ENCODE assay signal across 9 cellular contexts in genomic region chr10:126324826-126325225, GRCh38.
"Had no signal": no experiment of that assay in that cellular context is flagged by ENCODE, and none has a peak within 500 bp of the region (broad histone marks: within the 10 kb centered on the region; RNA-seq: fewer than 3 reads in every experiment).

No MANE protein-coding gene starts in this region.

- H3K9me3 Mint-ChIP-seq: HFFc6 had no signal

- H3K4me3 ChIP-seq: GM23248, HAP-1, K562 had no signal

- H3K27ac Mint-ChIP-seq: HFFc6 had no signal

- DNase-seq: GM23248, H7, HFFc6, IMR-90, KG1 had no signal

- ATAC-seq: HCT116, K562 had no signal

- H3K27ac ChIP-seq: GM23248 had no signal

- H3K9me3 ChIP-seq: HAP-1 had no signal

- H3K36me3 ChIP-seq: HAP-1 had no signal

- H3K4me1 ChIP-seq: HAP-1 had no signal

- H2AFZ ChIP-seq: GM23248 had no signal

- H3K9ac ChIP-seq: GM23248 had no signal

- FAIRE-seq: HTR-8/SVneo, K562 had no signal
